Comparison of ENCODE assay signal across 15 cellular contexts in genomic region chr13:113009743-113010509, GRCh38. TPM values are rescaled to one million over a fixed set of nuclear protein-coding genes. Genes with fewer than 3 reads are reported as not detected.
DNase-seq lines count a peak whose midpoint lies in the region; ATAC-seq, FAIRE-seq and TF ChIP-seq lines count a peak whose summit lies in the region.
"Had no signal": no experiment of that assay in that cellular context is flagged by ENCODE, and none has a peak within 500 bp of the region (broad histone marks: within the 10 kb centered on the region; RNA-seq: fewer than 3 reads in every experiment).

No MANE protein-coding gene starts in this region.

- H3K27me3 Mint-ChIP-seq in neural crest cell (ENCODE audit: low read depth), result no peaks in the 10 kb centered on the region

- H3K27ac Mint-ChIP-seq in neural crest cell (ENCODE audit: unreplicated experiment), result peak overlapping the region; percentile 92
- H3K27ac Mint-ChIP-seq: endodermal cell had no signal

- in situ Hi-C loops in KBM-7 (cut with MboI; ENCODE audit: low pct_unique_long_range_greater_than_20kb, low sequenced_read_pairs), result no loop called here

- no peak for TF ChIP-seq CTCF in neural crest cell (conservative IDR thresholded peaks at IDR 0.05)

- H3K4me1 Mint-ChIP-seq in neural crest cell, result peaks cover 31% of the 10 kb centered on the region

- H3K36me3 Mint-ChIP-seq in neural crest cell (ENCODE audit: low read depth), result peaks cover 33% of the 10 kb centered on the region

- no peak for FAIRE-seq in frontal cortex (lab: Jason Lieb, UNC)

- no peak for ATAC-seq in GM21515 (IDR thresholded peaks at IDR 0.05; ENCODE audit: unreplicated experiment)
- ATAC-seq: foreskin keratinocyte had no signal

- DNase-seq in DMS53 treated with DMSO at 0.1 percent for 48 hours (lab: John Stamatoyannopoulos, UW; ENCODE audit: unreplicated experiment) (peak; percentile 11), SHP77 treated with DMSO at 0.1 percent for 48 hours (lab: John Stamatoyannopoulos, UW) (peak; percentile 67), frontal cortex (ENCODE audit: low spot score in 2 of 2) (peak; percentile 62 to 67), neural crest cell (ENCODE audit: low read depth, low spot score) (no peak), KBM-7 (no peak), AG20443 (ENCODE audit: low spot score) (no peak), T-helper 1 cell (no peak)
- DNase-seq: activated CD8-positive, alpha-beta memory T cell treated with anti-CD3 and anti-CD28 coated beads for 24 hours; activated effector memory CD4-positive, alpha-beta T cell treated with anti-CD3 and anti-CD28 coated beads, Interleukin-2, amount 50 U/mL, for 16 hours; endodermal cell; foreskin keratinocyte; NCI-H1105 treated with DMSO at 0.1 percent for 48 hours; NCI-H510A treated with DMSO at 0.1 percent for 48 hours; stimulated activated CD4-positive, alpha-beta T cell treated with anti-CD3 and anti-CD28 coated beads, Interleukin-4, amount 100 ng/mL, for 1 hour had no signal

- peak overlapping the region; percentile 41 for H3K4me3 Mint-ChIP-seq in neural crest cell
- H3K4me3 Mint-ChIP-seq: endodermal cell had no signal

- H3K9me3 Mint-ChIP-seq in neural crest cell, result peaks cover 6% of the 10 kb centered on the region

RNA-seq across cellular contexts. Expression of gene MCF2L, which starts 40.9 kb away (rescaled TPM):
- total RNA-seq in frontal cortex (137 TPM), neural crest cell (59.9 and 62.5 TPM in 2 replicates)
- total RNA-seq: foreskin keratinocyte had no signal

Comparison
In these comparisons a context has a peak if more than half of its experiments do, and no peak if none do; other contexts are left out.
1. DNase-seq: peak in DMS53 treated with DMSO at 0.1 percent for 48 hours (single experiment), SHP77 treated with DMSO at 0.1 percent for 48 hours (single experiment) and frontal cortex (2 of 2); none in neural crest cell (single experiment), KBM-7 (single experiment), AG20443 (single experiment) and T-helper 1 cell (0 of 5).